In the genomic region with DNA sequence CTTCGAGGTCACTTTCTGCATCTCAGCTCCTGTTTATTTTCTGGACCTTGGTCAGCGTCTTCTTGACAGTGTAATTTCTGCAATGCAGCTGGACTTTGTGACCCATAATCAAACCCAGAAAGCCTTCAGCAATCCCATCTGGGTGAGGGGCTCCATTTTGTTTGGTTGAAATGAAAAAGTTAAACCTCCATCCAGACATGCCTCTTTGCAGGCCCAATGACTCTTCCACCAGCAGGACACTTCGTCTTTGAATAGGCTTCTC, we compare ENCODE assay signal across 14 cellular contexts.
"Had no signal": no experiment of that assay in that cellular context is flagged by ENCODE, and none has a peak within 500 bp of the region (broad histone marks: within the 10 kb centered on the region; RNA-seq: fewer than 3 reads in every experiment).

No MANE protein-coding gene starts in this region.

- H3K4me3 ChIP-seq: body of pancreas, colonic mucosa, prostate gland, spleen had no signal

- H3K36me3 ChIP-seq: colonic mucosa, prostate gland had no signal

- H3K4me3 Mint-ChIP-seq: memory B cell had no signal

- H3K27ac Mint-ChIP-seq: activated naive CD4-positive, alpha-beta T cell treated with anti-CD3 and anti-CD28 coated beads, Interleukin-2, amount 50 U/mL, for 72 hours had no signal

- DNase-seq: activated CD4-positive, alpha-beta T cell treated with anti-CD3 and anti-CD28 coated beads for 4 hours; activated CD8-positive, alpha-beta memory T cell treated with anti-CD3 and anti-CD28 coated beads for 24 hours; activated gamma-delta T cell; amygdala; body of pancreas; caudate nucleus; colonic mucosa; right cardiac atrium; spleen had no signal

- H3K27ac ChIP-seq: body of pancreas, colonic mucosa, spleen had no signal

- H3K4me1 ChIP-seq: body of pancreas, colonic mucosa, prostate gland had no signal

- H3K27me3 ChIP-seq: body of pancreas, colonic mucosa, spleen had no signal

- H3K9me3 ChIP-seq: body of pancreas, colonic mucosa, prostate gland had no signal

- ATAC-seq: body of pancreas, esophagus mucosa, left lobe of liver, right cardiac atrium had no signal

- H3K27me3 Mint-ChIP-seq: memory B cell had no signal
